18 cellular contexts compared by ENCODE assay signal in genomic region chr12:39393179-39393578, GRCh38. TPM values are rescaled to one million over a fixed set of nuclear protein-coding genes. Genes with fewer than 3 reads are reported as not detected.
DNase-seq lines count a peak whose midpoint lies in the region; ATAC-seq, FAIRE-seq and TF ChIP-seq lines count a peak whose summit lies in the region.
"Had no signal": no experiment of that assay in that cellular context is flagged by ENCODE, and none has a peak within 500 bp of the region (broad histone marks: within the 10 kb centered on the region; RNA-seq: fewer than 3 reads in every experiment).

No MANE protein-coding gene starts in this region.

- H3K27ac Mint-ChIP-seq in glutamatergic neuron (ENCODE audit: unreplicated experiment) (peak overlapping the region; percentile 62), osteocyte (ENCODE audit: unreplicated experiment) (no peak overlapping the region)
- H3K27ac Mint-ChIP-seq: CD4-positive, alpha-beta T cell had no signal

- H3K9me3 Mint-ChIP-seq in glutamatergic neuron (ENCODE audit: unreplicated experiment) (peaks cover 1% of the 10 kb centered on the region), osteocyte (ENCODE audit: unreplicated experiment) (peaks cover 3% of the 10 kb centered on the region)
- H3K9me3 Mint-ChIP-seq: CD4-positive, alpha-beta T cell had no signal

- H3K23ac ChIP-seq in mesendoderm (ENCODE audit: low read length) = no peak overlapping the region

- H3K36me3 Mint-ChIP-seq in glutamatergic neuron (ENCODE audit: unreplicated experiment) = no peaks in the 10 kb centered on the region
- H3K36me3 Mint-ChIP-seq in osteocyte (ENCODE audit: unreplicated experiment) = no peaks in the 10 kb centered on the region

- ATAC-seq in GM18861 (IDR thresholded peaks at IDR 0.05; ENCODE audit: unreplicated experiment) = no peak

- WGBS in mesendoderm (ENCODE audit: extremely low coverage, insufficient coverage, low lambda C conversion rate) = no CpG with 5 or more reads among the region's 2 CpGs

- H2BK5ac ChIP-seq in mesendoderm (ENCODE audit: low read length) = no peak overlapping the region

- H3K27me3 ChIP-seq in mesendoderm (ENCODE audit: insufficient read depth, low read length, poor library complexity) = no peaks in the 10 kb centered on the region

- no peak overlapping the region for H4K5ac ChIP-seq in mesendoderm (ENCODE audit: low read length)

- H3K4me1 Mint-ChIP-seq in glutamatergic neuron (ENCODE audit: low read depth, unreplicated experiment) (peaks cover 21% of the 10 kb centered on the region), osteocyte (ENCODE audit: unreplicated experiment) (no peaks in the 10 kb centered on the region)

- H3K56ac ChIP-seq in mesendoderm (ENCODE audit: low read length) = no peak overlapping the region

- no peak overlapping the region for H3K4ac ChIP-seq in mesendoderm (ENCODE audit: low read depth, low read length)

- DNase-seq in G401 (ENCODE audit: low spot score) (peak; percentile 61), SK-N-MC (ENCODE audit: low read depth, low spot score) (no peak), glutamatergic neuron (no peak), mesendoderm (peak; percentile 41), osteocyte (ENCODE audit: extremely low spot score, unreplicated experiment) (no peak), HTR-8/SVneo (ENCODE audit: insufficient read length, low spot score) (no peak), COLO668 (lab: John Stamatoyannopoulos, UW; ENCODE audit: unreplicated experiment) (no peak)
- DNase-seq: CD4-positive, alpha-beta T cell; DMS79; GDM1; GOT3; Karpas-422; NCI-H187 treated with DMSO at 0.1 percent for 48 hours; NCI-H2171; SJCRH30 had no signal

- no peaks in the 10 kb centered on the region for H3K9me3 ChIP-seq in SK-N-MC (ENCODE audit: low read depth, low read length)

- H3K36me3 ChIP-seq in SK-N-MC (ENCODE audit: insufficient read depth, low read length) (no peaks in the 10 kb centered on the region), mesendoderm (ENCODE audit: control insufficient read depth, insufficient read depth, low read length) (no peaks in the 10 kb centered on the region)
- H3K36me3 ChIP-seq: SJCRH30 had no signal

- in situ Hi-C loops in G401 (cut with HindIII; ENCODE audit: low sequenced_read_pairs) = no loop called here

- no peaks in the 10 kb centered on the region for H3K79me2 ChIP-seq in mesendoderm (ENCODE audit: control insufficient read depth, insufficient read depth, low read length)

- H3K4me2 ChIP-seq in mesendoderm (ENCODE audit: low read length) = no peak overlapping the region

- no peak overlapping the region for H2BK120ac ChIP-seq in mesendoderm (ENCODE audit: low read depth, low read length)

- no peak overlapping the region for H3K4me3 Mint-ChIP-seq in glutamatergic neuron (ENCODE audit: unreplicated experiment)
- no peak overlapping the region for H3K4me3 Mint-ChIP-seq in osteocyte (ENCODE audit: unreplicated experiment)
- H3K4me3 Mint-ChIP-seq: CD4-positive, alpha-beta T cell had no signal

- H3K27ac ChIP-seq in SK-N-MC (0 out of 2 replicates have a peak overlapping the region, but pooled peaks have one; percentile 21), mesendoderm (ENCODE audit: low read depth, low read length) (no peak overlapping the region)
- H3K27ac ChIP-seq: SJCRH30 had no signal

- FAIRE-seq in HTR-8/SVneo (lab: Jason Lieb, UNC) = no peak
- FAIRE-seq: GM12892, GM19239 had no signal

- H3K27me3 Mint-ChIP-seq in glutamatergic neuron (ENCODE audit: unreplicated experiment) (peaks cover 3% of the 10 kb centered on the region), osteocyte (ENCODE audit: unreplicated experiment) (no peaks in the 10 kb centered on the region)
- H3K27me3 Mint-ChIP-seq: CD4-positive, alpha-beta T cell had no signal

- TF ChIP-seq CTCF in glutamatergic neuron (IDR thresholded peaks at IDR 0.05; ENCODE audit: partially characterized antibody, unreplicated experiment) (no peak), osteocyte (IDR thresholded peaks at IDR 0.05) (no peak)

- no peak overlapping the region for H3K4me3 ChIP-seq in SK-N-MC
- no peak overlapping the region for H3K4me3 ChIP-seq in mesendoderm (ENCODE audit: low read length)
- H3K4me3 ChIP-seq: SJCRH30 had no signal

- H3K9ac ChIP-seq in SK-N-MC (ENCODE audit: insufficient read length) (no peak overlapping the region), mesendoderm (ENCODE audit: low read length) (no peak overlapping the region)

- no peak overlapping the region for H2AK5ac ChIP-seq in mesendoderm (ENCODE audit: low read length)

- no peak overlapping the region for H3K18ac ChIP-seq in mesendoderm (ENCODE audit: low read length)

- H3K4me1 ChIP-seq in mesendoderm (ENCODE audit: control insufficient read depth, low read depth, low read length) = peaks cover 11% of the 10 kb centered on the region
- H3K4me1 ChIP-seq: SJCRH30 had no signal

- H2BK15ac ChIP-seq in mesendoderm (replicated peaks; ENCODE audit: low read depth) = no peak overlapping the region

- H4K8ac ChIP-seq in mesendoderm (ENCODE audit: low read depth, low read length) = no peak overlapping the region

- peaks cover 2% of the 10 kb centered on the region for H3K79me1 ChIP-seq in mesendoderm (ENCODE audit: low read length)

RNA-seq across cellular contexts. Expression of gene KIF21A, which starts 49.7 kb away (rescaled TPM):
- total RNA-seq in G401 (2014; rRNA removed; shearing (Covaris generic)) = 9.6 and 11.0 TPM in 2 replicates
- 93.1 TPM for total RNA-seq in glutamatergic neuron (ENCODE audit: unreplicated experiment)
- 15.2 TPM for polyA plus RNA-seq in mesendoderm (2013, experiment 1 of 2)
- 16.5 TPM for polyA plus RNA-seq in mesendoderm (2013, experiment 2 of 2)
- total RNA-seq in osteocyte = 3.8 and 3.9 TPM in 2 replicates

Comparison
In these comparisons a context has a peak if more than half of its experiments do, and no peak if none do; other contexts are left out.
1. DNase-seq: peak in G401 (single experiment) and mesendoderm (single experiment); none in SK-N-MC (single experiment), glutamatergic neuron (single experiment), osteocyte (single experiment), HTR-8/SVneo (single experiment) and COLO668 (single experiment).